13 cellular contexts compared by ENCODE assay signal in genomic region chr15:60713096-60714084, GRCh38.
DNase-seq lines count a peak whose midpoint lies in the region; ATAC-seq and TF ChIP-seq lines count a peak whose summit lies in the region.
"Had no signal": no experiment of that assay in that cellular context is flagged by ENCODE, and none has a peak within 500 bp of the region (broad histone marks: within the 10 kb centered on the region; RNA-seq: fewer than 3 reads in every experiment).

No MANE protein-coding gene starts in this region.

- peaks cover 16% of the 10 kb centered on the region for H3K4me1 Mint-ChIP-seq in activated T-cell treated with anti-CD3 and anti-CD28 coated beads, Interleukin-2, amount 50 U/mL, for 4 hours (ENCODE audit: low read depth)
- H3K4me1 Mint-ChIP-seq: CD14-positive monocyte had no signal

- H3K79me2 ChIP-seq in mesendoderm (ENCODE audit: control insufficient read depth, insufficient read depth, low read length) = no peaks in the 10 kb centered on the region

- no peak overlapping the region for H3K4me2 ChIP-seq in mesendoderm (ENCODE audit: low read length)

- no peak overlapping the region for H3K56ac ChIP-seq in mesendoderm (ENCODE audit: low read length)

- no peak overlapping the region for H4K8ac ChIP-seq in mesendoderm (ENCODE audit: low read depth, low read length)

- H3K23ac ChIP-seq in mesendoderm (ENCODE audit: low read length) = no peak overlapping the region

- H3K9me3 Mint-ChIP-seq in activated T-cell treated with anti-CD3 and anti-CD28 coated beads, Interleukin-2, amount 50 U/mL, for 4 hours = no peaks in the 10 kb centered on the region
- H3K9me3 Mint-ChIP-seq: naive thymus-derived CD8-positive, alpha-beta T cell had no signal

- no peaks in the 10 kb centered on the region for H3K79me1 ChIP-seq in mesendoderm (ENCODE audit: low read length)

- DNase-seq in body of pancreas (no peak), right cardiac atrium (peak in 2 of 3 donors; percentile 28 to 71), NCI-H1930 (lab: John Stamatoyannopoulos, UW) (no peak), HEK293T (ENCODE audit: extremely low spot score) (no peak), mesendoderm (no peak)
- no peak for DNase-seq in activated T-cell treated with anti-CD3 and anti-CD28 coated beads, Interleukin-2, amount 50 U/mL, for 4 hours
- DNase-seq: amniotic stem cell; GF-D8; MV-4-11; naive thymus-derived CD8-positive, alpha-beta T cell had no signal

- no peak overlapping the region for H2BK5ac ChIP-seq in mesendoderm (ENCODE audit: low read length)

- no peak overlapping the region for H3K4me3 ChIP-seq in body of pancreas
- no peak overlapping the region for H3K4me3 ChIP-seq in right cardiac atrium (ENCODE audit: low read length)
- no peak overlapping the region for H3K4me3 ChIP-seq in rectal smooth muscle tissue (ENCODE audit: low read length)
- H3K4me3 ChIP-seq in mesendoderm (ENCODE audit: low read length) = no peak overlapping the region

- H3K27me3 ChIP-seq in body of pancreas (no peaks in the 10 kb centered on the region), right cardiac atrium (ENCODE audit: control insufficient read depth, insufficient read depth) (no peaks in the 10 kb centered on the region), rectal smooth muscle tissue (ENCODE audit: control insufficient read depth, insufficient read depth, low read length) (no peaks in the 10 kb centered on the region), mesendoderm (ENCODE audit: insufficient read depth, low read length, poor library complexity) (no peaks in the 10 kb centered on the region)

- H3K36me3 ChIP-seq in body of pancreas (replicated peaks in 1 of 2; ENCODE audit: insufficient read depth in 1 of 2, low read depth in 2 of 2) (no peaks in the 10 kb centered on the region), rectal smooth muscle tissue (ENCODE audit: control insufficient read depth, insufficient read depth, low read length) (no peaks in the 10 kb centered on the region), mesendoderm (ENCODE audit: control insufficient read depth, insufficient read depth, low read length) (no peaks in the 10 kb centered on the region)

- CTCF ChIA-PET in HEK293T (lab: Yijun Ruan, JAX) = no interaction called here

- no peak overlapping the region for H3K9ac ChIP-seq in rectal smooth muscle tissue (ENCODE audit: low read length)
- H3K9ac ChIP-seq in mesendoderm (ENCODE audit: low read length) = no peak overlapping the region

- peak overlapping the region; percentile 11; the same call in 1 of the 2 replicates for H3K27ac ChIP-seq in C4-2B
- H3K27ac ChIP-seq in body of pancreas = peak overlapping the region in 3 of 4 donors; percentile 37 to 67 (median 45)
- H3K27ac ChIP-seq in right cardiac atrium (ENCODE audit: low read length) = peak overlapping the region; percentile 80
- H3K27ac ChIP-seq in rectal smooth muscle tissue (ENCODE audit: low read depth, low read length) = peak overlapping the region; percentile 34
- no peak overlapping the region for H3K27ac ChIP-seq in mesendoderm (ENCODE audit: low read depth, low read length)

- no peak overlapping the region for H2AK5ac ChIP-seq in mesendoderm (ENCODE audit: low read length)

- H3K36me3 Mint-ChIP-seq in activated T-cell treated with anti-CD3 and anti-CD28 coated beads, Interleukin-2, amount 50 U/mL, for 4 hours (ENCODE audit: insufficient read depth) = no peaks in the 10 kb centered on the region
- H3K36me3 Mint-ChIP-seq: CD14-positive monocyte had no signal

- ATAC-seq in body of pancreas = peak; percentile 68
- peak; percentile 85 to 91 for ATAC-seq in right cardiac atrium
- no peak for ATAC-seq in activated T-cell treated with anti-CD3 and anti-CD28 coated beads, Interleukin-2, amount 50 U/mL, for 4 hours
- ATAC-seq: naive thymus-derived CD8-positive, alpha-beta T cell had no signal

- no peaks in the 10 kb centered on the region for H3K27me3 Mint-ChIP-seq in activated T-cell treated with anti-CD3 and anti-CD28 coated beads, Interleukin-2, amount 50 U/mL, for 4 hours (ENCODE audit: low read depth)
- H3K27me3 Mint-ChIP-seq: naive thymus-derived CD8-positive, alpha-beta T cell had no signal

- no peak overlapping the region for H3K18ac ChIP-seq in mesendoderm (ENCODE audit: low read length)

- WGBS in body of pancreas, 2 donors = 59% methylated on average over 10 of the region's 10 CpGs
- 31% methylated on average over 10 of the region's 10 CpGs for WGBS in right cardiac atrium
- WGBS in mesendoderm (ENCODE audit: extremely low coverage, insufficient coverage, low lambda C conversion rate) = no CpG with 5 or more reads among the region's 10 CpGs

- H3K9me3 ChIP-seq in body of pancreas = no peaks in the 10 kb centered on the region
- H3K9me3 ChIP-seq in right cardiac atrium (ENCODE audit: control insufficient read depth, low read length) = no peaks in the 10 kb centered on the region

- no peak overlapping the region for H4K5ac ChIP-seq in mesendoderm (ENCODE audit: low read length)

- H3K4me3 Mint-ChIP-seq in activated T-cell treated with anti-CD3 and anti-CD28 coated beads, Interleukin-2, amount 50 U/mL, for 4 hours = no peak overlapping the region
- H3K4me3 Mint-ChIP-seq: CD14-positive monocyte; naive thymus-derived CD8-positive, alpha-beta T cell had no signal

- H2BK120ac ChIP-seq in mesendoderm (ENCODE audit: low read depth, low read length) = no peak overlapping the region

- TF ChIP-seq CTCF in C4-2B (conservative IDR thresholded peaks at IDR 0.05) (no peak), body of pancreas (IDR thresholded peaks at IDR 0.05) (no peak)

- POLR2A ChIA-PET in HEK293T (lab: Yijun Ruan, JAX) = no interaction called here

- H3K4me1 ChIP-seq in body of pancreas (peaks cover 5% of the 10 kb centered on the region), right cardiac atrium (ENCODE audit: control insufficient read depth, insufficient read depth, low read length) (peaks cover 3% of the 10 kb centered on the region), rectal smooth muscle tissue (ENCODE audit: control insufficient read depth, insufficient read depth, low read length) (peaks cover 3% of the 10 kb centered on the region), mesendoderm (ENCODE audit: control insufficient read depth, low read depth, low read length) (no peaks in the 10 kb centered on the region)

- H2BK15ac ChIP-seq in mesendoderm (replicated peaks; ENCODE audit: low read depth) = no peak overlapping the region

- no peak overlapping the region for H3K4ac ChIP-seq in mesendoderm (ENCODE audit: low read depth, low read length)

- TF ChIP-seq POLR2A in body of pancreas (IDR thresholded peaks at IDR 0.05) = no peak

- intact Hi-C loops in body of pancreas (cut with DNase I) = no loop called here
- intact Hi-C loops in right cardiac atrium (cut with DNase I) = no loop called here

TF ChIP-seq in HEK293T, 16 proteins besides CTCF, POLR2A, EP300 and RAD21:
- TF ChIP-seq HDGF (IDR thresholded peaks at IDR 0.05; ENCODE audit: borderline replicate concordance) (no peak), ARNT (IDR thresholded peaks at IDR 0.05) (no peak), FOXA1 (IDR thresholded peaks at IDR 0.05) (no peak), SP1 (IDR thresholded peaks at IDR 0.05) (no peak), ZNF384 (IDR thresholded peaks at IDR 0.05) (no peak), BHLHE40 (IDR thresholded peaks at IDR 0.05; ENCODE audit: borderline replicate concordance) (no peak), PKNOX1 (IDR thresholded peaks at IDR 0.05) (no peak), NFRKB (IDR thresholded peaks at IDR 0.05) (no peak), CTBP1 (IDR thresholded peaks at IDR 0.05; ENCODE audit: borderline replicate concordance) (no peak), FOXM1 (IDR thresholded peaks at IDR 0.05; ENCODE audit: borderline replicate concordance) (no peak)

Comparison
In these comparisons a context has a peak if more than half of its experiments do, and no peak if none do; other contexts are left out.
1. ATAC-seq: peak in body of pancreas (single experiment) and right cardiac atrium (2 of 2); none in activated T-cell treated with anti-CD3 and anti-CD28 coated beads, Interleukin-2, amount 50 U/mL, for 4 hours (0 of 2).
2. DNase-seq: peak in right cardiac atrium (2 of 3); none in body of pancreas (0 of 4), NCI-H1930 (0 of 2), HEK293T (single experiment), activated T-cell treated with anti-CD3 and anti-CD28 coated beads, Interleukin-2, amount 50 U/mL, for 4 hours (single experiment) and mesendoderm (single experiment).